In genomic region chr11:65298131-65298535, GRCh38 we compare ENCODE assay signal across 11 cellular contexts. TPM values are rescaled to one million over a fixed set of nuclear protein-coding genes. Genes with fewer than 3 reads are reported as not detected.
DNase-seq lines count a peak whose midpoint lies in the region; ATAC-seq and TF ChIP-seq lines count a peak whose summit lies in the region.
"Had no signal": no experiment of that assay in that cellular context is flagged by ENCODE, and none has a peak within 500 bp of the region (broad histone marks: within the 10 kb centered on the region; RNA-seq: fewer than 3 reads in every experiment).

No MANE protein-coding gene starts in this region.

- H3K9me3 ChIP-seq in upper lobe of right lung, result no peaks in the 10 kb centered on the region

- H3K27ac ChIP-seq in brain microvascular endothelial cell (no peak overlapping the region), upper lobe of right lung (peak overlapping the region; percentile 86)
- H3K27ac ChIP-seq: cardiac muscle cell had no signal

- intact Hi-C loops in cardiac septum (cut with DNase I) (loop anchor here (2.0 kb wide), 1 partner anchor 17 kb away; the partner anchor contains the start of gene CDC42EP2), upper lobe of right lung (cut with DNase I) (no loop called here)

- H3K36me3 ChIP-seq in brain microvascular endothelial cell (replicated peaks) (peaks cover 3% of the 10 kb centered on the region), upper lobe of right lung (peaks cover 10% of the 10 kb centered on the region)

- in situ Hi-C loops in brain microvascular endothelial cell (cut with HindIII; ENCODE audit: low pct_ligation_motif_present, low sequenced_read_pairs), result no loop called here

- peak; percentile 61 for ATAC-seq in upper lobe of right lung
- no peak for ATAC-seq in GM18861 (IDR thresholded peaks at IDR 0.05; ENCODE audit: unreplicated experiment)
- no peak for ATAC-seq in HG03342 (IDR thresholded peaks at IDR 0.05; ENCODE audit: unreplicated experiment)
- no peak for ATAC-seq in HG03442 (IDR thresholded peaks at IDR 0.05; ENCODE audit: unreplicated experiment)

- H3K27me3 ChIP-seq in brain microvascular endothelial cell (replicated peaks) (no peaks in the 10 kb centered on the region), upper lobe of right lung (no peaks in the 10 kb centered on the region)
- H3K27me3 ChIP-seq: cardiac muscle cell had no signal

- DNase-seq in brain microvascular endothelial cell, result peak; percentile 32
- peak; percentile 87 for DNase-seq in cardiac septum (ENCODE audit: low spot score)
- peak in 49 of 56 donors; percentile 21 to 80 (median 59) for DNase-seq in nucleus accumbens (lab: John Stamatoyannopoulos, UW)
- peak; percentile 76 for DNase-seq in upper lobe of right lung
- DNase-seq in H4 (ENCODE audit: low spot score), result no peak
- DNase-seq: KBM-7, NCI-H510A had no signal

- no peak overlapping the region for H3K4me3 ChIP-seq in brain microvascular endothelial cell (ENCODE audit: low read depth, low read length)
- no peak overlapping the region for H3K4me3 ChIP-seq in upper lobe of right lung
- H3K4me3 ChIP-seq: cardiac muscle cell had no signal

- TF ChIP-seq CTCF in brain microvascular endothelial cell (IDR thresholded peaks at IDR 0.05; ENCODE audit: low read depth, low read length, missing control alignments) (no peak), upper lobe of right lung (IDR thresholded peaks at IDR 0.05) (no peak)

- H3K4me1 ChIP-seq in upper lobe of right lung, result peaks cover 43% of the 10 kb centered on the region

RNA-seq across cellular contexts. Expression of gene CDC42EP2, which starts 16.5 kb away (rescaled TPM):
- total RNA-seq in cardiac septum (3.6 TPM), upper lobe of right lung (27.5 TPM)
- 1.9 and 2.5 TPM in 2 replicates for total RNA-seq in H4 (2014; rRNA removed; shearing (Covaris generic))

RNA-seq across cellular contexts. Expression of gene DPF2, which starts 35.5 kb away (rescaled TPM):
- total RNA-seq in cardiac septum (46.2 TPM), upper lobe of right lung (53.7 TPM)
- total RNA-seq in H4 (2014; rRNA removed; shearing (Covaris generic)), result 29.0 and 29.2 TPM in 2 replicates

RNA-seq across cellular contexts. Expression of gene POLA2, which starts 36.4 kb away (rescaled TPM):
- total RNA-seq in cardiac septum, result 3.5 TPM
- 9.5 TPM for total RNA-seq in upper lobe of right lung
- 33.0 and 40.9 TPM in 2 replicates for total RNA-seq in H4 (2014; rRNA removed; shearing (Covaris generic))

RNA-seq across cellular contexts. Expression of gene TIGD3, which starts 56.4 kb away (rescaled TPM):
- total RNA-seq in cardiac septum (not detected), upper lobe of right lung (0.43 TPM)
- total RNA-seq in H4 (2014; rRNA removed; shearing (Covaris generic)), result 1.1 and 1.6 TPM in 2 replicates
